In the genomic region with DNA sequence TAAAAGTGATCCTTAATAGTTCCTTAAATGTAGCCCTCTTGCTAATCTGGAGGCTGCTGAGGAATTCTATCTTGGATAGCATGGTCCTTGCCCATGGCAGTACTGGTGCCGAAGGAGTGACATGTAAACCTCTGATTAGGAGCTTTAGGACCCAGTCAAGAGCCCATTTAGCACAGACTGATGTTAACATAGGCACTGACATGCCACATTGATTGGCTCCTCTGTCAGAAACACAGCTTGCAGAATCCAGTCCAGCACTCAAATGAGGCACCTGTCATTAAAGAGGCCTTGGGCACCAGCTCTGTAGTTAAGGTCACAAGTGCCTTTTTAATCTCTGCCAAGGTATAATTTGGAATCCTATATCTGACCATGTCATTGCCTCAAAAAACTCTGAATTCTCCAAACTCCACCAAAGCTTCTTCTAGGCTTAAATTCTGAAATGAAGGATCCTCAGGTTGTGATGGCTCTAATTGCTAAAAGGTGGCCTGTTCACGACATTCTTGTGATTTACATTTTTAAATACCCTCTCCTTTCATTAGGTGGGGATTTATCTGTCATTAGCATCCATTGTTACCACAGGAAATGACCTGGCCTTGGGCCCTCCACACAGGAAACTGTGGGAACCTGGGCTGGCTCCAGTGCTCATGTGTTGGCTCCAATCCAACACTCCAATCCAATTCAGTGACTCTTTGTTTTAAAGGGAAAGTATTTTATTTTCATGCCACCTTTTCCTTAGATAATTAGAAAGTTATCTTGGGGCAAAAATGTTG, we compare ENCODE assay signal across 10 cellular contexts. TPM values are rescaled to one million over a fixed set of nuclear protein-coding genes. Genes with fewer than 3 reads are reported as not detected.
A peak's percentile ranks its signal among the peaks of the same experiment; 100 is the strongest.
DNase-seq lines count a peak whose midpoint lies in the region; ATAC-seq and TF ChIP-seq lines count a peak whose summit lies in the region.
"Had no signal": no experiment of that assay in that cellular context is flagged by ENCODE, and none has a peak within 500 bp of the region (broad histone marks: within the 10 kb centered on the region; RNA-seq: fewer than 3 reads in every experiment).

No MANE protein-coding gene starts in this region.

- peak; percentile 64 for DNase-seq in COLO829 (ENCODE audit: low spot score)
- peak; percentile 52 for DNase-seq in SK-N-MC (ENCODE audit: low read depth, low spot score)
- peak in 2 of 3 donors; percentile 8 to 9 for DNase-seq in immature natural killer cell
- DNase-seq in G401 (ENCODE audit: low spot score) = no peak
- no peak for DNase-seq in GOT3 (lab: John Stamatoyannopoulos, UW)
- no peak for DNase-seq in hippocampal formation (lab: John Stamatoyannopoulos, UW)
- DNase-seq: effector CD8-positive, alpha-beta T cell; trophoblast cell had no signal

- H3K27ac Mint-ChIP-seq in immature natural killer cell = no peak overlapping the region

- peaks cover 12 to 16% of the 10 kb centered on the region in 2 donors for H3K4me1 Mint-ChIP-seq in immature natural killer cell

- in situ Hi-C loops in G401 (cut with HindIII; ENCODE audit: low sequenced_read_pairs) = no loop called here

- H3K27me3 ChIP-seq in Loucy (ENCODE audit: insufficient read depth, low read length, poor library complexity, severe bottlenecking) = no peaks in the 10 kb centered on the region

- no peaks in the 10 kb centered on the region for H3K9me2 ChIP-seq in Loucy (replicated peaks; ENCODE audit: low read depth, low read length)

- H3K4me3 ChIP-seq in Loucy (ENCODE audit: low read length, poor library complexity, severe bottlenecking) (peak overlapping the region; percentile 43), SK-N-MC (0 out of 2 replicates have a peak overlapping the region, but pooled peaks have one; percentile 33)

- H3K36me3 Mint-ChIP-seq in immature natural killer cell = no peaks in the 10 kb centered on the region

- no peak overlapping the region for H3K9ac ChIP-seq in Loucy (ENCODE audit: low read depth, low read length, poor library complexity, severe bottlenecking)
- H3K9ac ChIP-seq in SK-N-MC (ENCODE audit: insufficient read length) = no peak overlapping the region

- no peak overlapping the region for H2AFZ ChIP-seq in Loucy (ENCODE audit: low read length)

- H3K9me3 ChIP-seq in Loucy (ENCODE audit: insufficient read depth, low read depth, low read length) (no peaks in the 10 kb centered on the region), SK-N-MC (ENCODE audit: low read depth, low read length) (no peaks in the 10 kb centered on the region; the same call in 1 of the 2 replicates)

- no peak for TF ChIP-seq CTCF in Loucy (conservative IDR thresholded peaks at IDR 0.05; ENCODE audit: low read length)

- no peaks in the 10 kb centered on the region for H4K20me1 ChIP-seq in Loucy (ENCODE audit: insufficient read depth, low read length, poor library complexity, severe bottlenecking)

- H3K36me3 ChIP-seq in Loucy (ENCODE audit: insufficient read depth, low read length) (no peaks in the 10 kb centered on the region), SK-N-MC (ENCODE audit: insufficient read depth, low read length) (no peaks in the 10 kb centered on the region)

- no peak for ATAC-seq in GM18502 (IDR thresholded peaks at IDR 0.05; ENCODE audit: poor library complexity, unreplicated experiment)

- H3K27ac ChIP-seq in SK-N-MC = no peak overlapping the region

- no peaks in the 10 kb centered on the region for H3F3A ChIP-seq in Loucy (ENCODE audit: low read depth)

- no peaks in the 10 kb centered on the region for H3K9me3 Mint-ChIP-seq in immature natural killer cell

- H3K4me2 ChIP-seq in Loucy (ENCODE audit: low read depth, low read length, poor library complexity, severe bottlenecking) = peak overlapping the region; percentile 63

- peak overlapping the region in 1 of 5 donors; percentile 3 for H3K4me3 Mint-ChIP-seq in immature natural killer cell

- no peaks in the 10 kb centered on the region for H3K79me2 ChIP-seq in Loucy (ENCODE audit: insufficient read depth, low read length)

- H3K4me1 ChIP-seq in Loucy (ENCODE audit: insufficient read depth, low read length, poor library complexity, severe bottlenecking) = peaks cover 22% of the 10 kb centered on the region

- peaks cover 0 to 3% (median 3%) of the 10 kb centered on the region in 3 donors for H3K27me3 Mint-ChIP-seq in immature natural killer cell (ENCODE audit: low read depth in 3 of 3)

RNA-seq across cellular contexts. Expression of a gene that starts 57.3 kb away (rescaled TPM):
- 100 to 1,000 TPM; 137 to 168 (median 160) TPM for polyA plus RNA-seq in immature natural killer cell
- total RNA-seq in G401 (2014; rRNA removed; shearing (Covaris generic)) = 108 and 124 TPM in 2 replicates

Comparison
In these comparisons a context has a peak if more than half of its experiments do, and no peak if none do; other contexts are left out.
1. DNase-seq: peak in COLO829 (single experiment), SK-N-MC (single experiment) and immature natural killer cell (2 of 3); none in G401 (single experiment), GOT3 (single experiment) and hippocampal formation (0 of 2).